ENCODE assay signal across 8 cellular contexts in the genomic region with DNA sequence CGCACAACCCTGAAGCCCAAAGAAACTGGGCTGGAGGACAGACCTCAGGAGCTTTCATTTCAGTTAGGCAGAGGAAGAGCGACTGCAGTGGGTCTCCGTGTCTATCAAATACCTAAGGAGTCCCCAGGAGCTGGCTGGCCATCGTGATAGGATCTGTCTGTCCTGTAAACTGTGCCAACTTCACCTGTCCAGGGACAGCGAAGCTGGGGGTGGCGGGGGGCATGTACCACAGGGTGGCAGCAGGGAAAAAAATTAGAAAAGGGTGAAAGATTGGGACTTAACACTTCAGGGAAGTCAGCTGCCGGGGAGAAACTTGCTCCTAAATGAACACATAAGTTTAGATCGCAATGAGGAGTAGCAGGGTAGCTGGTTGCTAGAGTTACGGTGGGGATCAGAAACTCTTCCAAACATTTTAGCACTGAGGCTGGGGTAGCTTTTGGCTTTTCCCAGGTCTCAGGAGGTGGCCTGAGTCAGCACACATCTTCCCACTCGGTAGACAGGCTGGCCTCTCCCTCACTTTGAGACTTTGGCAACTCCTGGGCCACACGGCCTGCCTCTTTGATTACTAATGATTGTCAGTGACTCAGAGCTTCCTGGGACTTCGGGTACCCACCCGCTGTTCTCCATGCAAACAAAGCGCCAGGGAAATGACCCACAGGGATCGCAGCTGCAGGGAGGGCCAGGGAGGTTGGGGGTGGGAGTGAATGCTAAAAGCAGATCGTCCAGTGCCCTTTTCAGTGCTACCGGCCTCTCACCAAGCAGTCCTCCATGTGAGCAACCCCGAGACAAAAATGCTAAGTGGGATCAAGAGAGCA. TPM values are rescaled to one million over a fixed set of nuclear protein-coding genes. Genes with fewer than 3 reads are reported as not detected.
DNase-seq lines count a peak whose midpoint lies in the region; ATAC-seq, FAIRE-seq and TF ChIP-seq lines count a peak whose summit lies in the region.

No MANE protein-coding gene starts in this region.

- FAIRE-seq in H54 (lab: Jason Lieb, UNC), result peak; percentile 61

- CTCF ChIA-PET in A673 (lab: Charles Lee), result interaction anchor here (0.7 to 1.5 kb wide), 2 partner anchors 8 to 10 kb away, joined by 5 to 7 read pairs; no protein-coding TSS in a partner anchor

- no peak for ATAC-seq in GM19463 (IDR thresholded peaks at IDR 0.05; ENCODE audit: unreplicated experiment)
- no peak for ATAC-seq in GM18867 (IDR thresholded peaks at IDR 0.05; ENCODE audit: unreplicated experiment)

- H3K27ac ChIP-seq in A673 (ENCODE audit: low read depth, low read length, poor library complexity, severe bottlenecking), result peak overlapping the region; percentile 97
- H3K27ac ChIP-seq in SJCRH30, result peak overlapping the region; percentile 92
- peak overlapping the region; percentile 98 for H3K27ac ChIP-seq in caudate nucleus (ENCODE audit: low read depth, low read length)

- no peaks in the 10 kb centered on the region for H3K27me3 ChIP-seq in A673 (replicated peaks; ENCODE audit: insufficient read depth, low read depth, low read length, poor library complexity)
- H3K27me3 ChIP-seq in SJCRH30, result no peaks in the 10 kb centered on the region

- H3K4me3 ChIP-seq in A673 (ENCODE audit: low read depth, low read length, poor library complexity, severe bottlenecking) (peak overlapping the region; percentile 60), SJCRH30 (peak overlapping the region; percentile 70)

- no TSS peak for BruUV-seq in A673 (replicated peaks; lab: Mats Ljungman, UMichigan)

- intact Hi-C loops in A673 (cut with micrococcal nuclease; ENCODE audit: unreplicated experiment), result loop anchor here (5.0 kb wide), 1 partner anchor 135 kb away; a partner anchor contains a TSS

- H3K36me3 ChIP-seq in A673 (ENCODE audit: insufficient read depth, low read length, poor library complexity, severe bottlenecking) (peaks cover 25% of the 10 kb centered on the region), SJCRH30 (peaks cover 7% of the 10 kb centered on the region; the same call in 1 of the 2 replicates)

- POLR2A ChIA-PET in A673 (lab: Charles Lee; ENCODE audit: low non-redundant PET), result interaction anchor here (0.6 kb wide), 1 partner anchor 18 kb away, joined by 3 read pairs; no protein-coding TSS in a partner anchor

- TF ChIP-seq POLR2A in H54 (IDR thresholded peaks at IDR 0.05; ENCODE audit: low read depth, low read length), result no peak

- TF ChIP-seq CTCF in A673 (conservative IDR thresholded peaks at IDR 0.05; ENCODE audit: low read depth, low read length), result no peak

- H3K9me3 ChIP-seq in A673 (ENCODE audit: low read depth, low read length, poor library complexity, severe bottlenecking), result no peaks in the 10 kb centered on the region
- H3K9me3 ChIP-seq in SJCRH30 (replicated peaks), result no peaks in the 10 kb centered on the region

- H3K4me1 ChIP-seq in A673 (ENCODE audit: insufficient read depth, low read length, poor library complexity, severe bottlenecking) (peaks cover 44% of the 10 kb centered on the region), SJCRH30 (peaks cover 22% of the 10 kb centered on the region; the same call in 1 of the 2 replicates)

- DNase-seq in A673 (ENCODE audit: low spot score), result peak; percentile 92
- no peak for DNase-seq in H54 (ENCODE audit: insufficient read length, low spot score)
- DNase-seq in SJCRH30, result peak; percentile 61 to 64
- DNase-seq in caudate nucleus (lab: John Stamatoyannopoulos, UW), result peak in 44 of 61 donors; percentile 27 to 77 (median 60)
- DNase-seq in kidney glomerular epithelial cell (lab: John Stamatoyannopoulos, UW), result peak; percentile 94
- DNase-seq in stimulated activated CD4-positive, alpha-beta T cell treated with anti-CD3 and anti-CD28 coated beads, Interleukin-12 subunit alpha, Interleukin-12 subunit beta, amount 100 ng/mL, for 4 hours, result peak; percentile 24

RNA-seq across cellular contexts. Expression of a gene that starts 2.9 kb away (rescaled TPM):
- 82.6 and 86.9 TPM in 2 replicates for total RNA-seq in A673 (2021)
- total RNA-seq in SJCRH30 (2014; rRNA removed; shearing (Covaris generic)), result 19.6 and 25.5 TPM in 2 replicates

RNA-seq across cellular contexts. Expression of a gene that starts 25.9 kb away (rescaled TPM):
- 14.4 and 19.4 TPM in 2 replicates for total RNA-seq in A673 (2021)
- total RNA-seq in SJCRH30 (2014; rRNA removed; shearing (Covaris generic)), result 1.4 and 3.4 TPM in 2 replicates

RNA-seq across cellular contexts. Expression of a gene that starts 35.5 kb away (rescaled TPM):
- total RNA-seq in A673 (2021), result 18.9 and 22.4 TPM in 2 replicates
- total RNA-seq in SJCRH30 (2014; rRNA removed; shearing (Covaris generic)), result 4.1 and 7.3 TPM in 2 replicates

RNA-seq across cellular contexts. Expression of a gene that starts 49.1 kb away (rescaled TPM):
- not detected in 2 replicates for total RNA-seq in A673 (2021)
- not detected in 2 replicates for total RNA-seq in SJCRH30 (2014; rRNA removed; shearing (Covaris generic))
